Comparison of ENCODE assay signal across 8 cellular contexts in genomic region chr1:229342902-229343587, GRCh38. TPM values are rescaled to one million over a fixed set of nuclear protein-coding genes. Genes with fewer than 3 reads are reported as not detected.
DNase-seq lines count a peak whose midpoint lies in the region; ATAC-seq and TF ChIP-seq lines count a peak whose summit lies in the region.

A gene with protein sequence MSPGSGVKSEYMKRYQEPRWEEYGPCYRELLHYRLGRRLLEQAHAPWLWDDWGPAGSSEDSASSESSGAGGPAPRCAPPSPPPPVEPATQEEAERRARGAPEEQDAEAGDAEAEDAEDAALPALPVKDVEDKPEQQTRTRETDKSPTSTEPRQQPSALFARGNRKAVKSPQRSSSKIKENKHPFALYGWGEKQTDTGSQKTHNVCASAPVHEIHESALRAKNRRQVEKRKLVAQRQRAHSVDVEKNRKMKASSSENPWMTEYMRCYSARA (minus strand): TSS chr1:229343047. CDS start chr1:229342465, 582 bp downstream.

- peak; percentile 37 for ATAC-seq in GM19467 (IDR thresholded peaks at IDR 0.05; ENCODE audit: unreplicated experiment)
- ATAC-seq in HG03565 (IDR thresholded peaks at IDR 0.05; ENCODE audit: unreplicated experiment), result peak; percentile 24
- peak; percentile 71 for ATAC-seq in SK-N-SH treated with all-trans-retinoic acid at 6 μM for 48 hours
- peak; percentile 86 to 89 for ATAC-seq in right cardiac atrium

- H3K9me3 ChIP-seq in right cardiac atrium (ENCODE audit: control insufficient read depth, low read length), result no peaks in the 10 kb centered on the region

- H3K27me3 ChIP-seq in right cardiac atrium (ENCODE audit: control insufficient read depth, insufficient read depth), result no peaks in the 10 kb centered on the region

- DNase-seq in DMS114 treated with DMSO at 0.1 percent for 48 hours (lab: John Stamatoyannopoulos, UW; ENCODE audit: unreplicated experiment), result peak; percentile 17
- peak; percentile 58 to 86 (median 85) for DNase-seq in right cardiac atrium
- DNase-seq in putamen (ENCODE audit: low spot score), result peak; percentile 80
- DNase-seq in COLO829 (ENCODE audit: low spot score), result no peak

- intact Hi-C loops in right cardiac atrium (cut with DNase I), result loop anchor here in 1 of 4 donors (5.0 kb wide), 1 partner anchor 71 kb away; the partner anchor contains the start of gene RAB4A

- peaks cover 2% of the 10 kb centered on the region for H3K4me1 ChIP-seq in right cardiac atrium (ENCODE audit: control insufficient read depth, insufficient read depth, low read length)

- WGBS in right cardiac atrium, result under 1% methylated on average over 57 of the region's 57 CpGs

- H3K27ac ChIP-seq in angular gyrus (ENCODE audit: low read depth, low read length), result peak within 1 kb of the TSS; percentile 96
- H3K27ac ChIP-seq in right cardiac atrium (ENCODE audit: low read length), result peak within 1 kb of the TSS; percentile 78

- H3K4me3 ChIP-seq in right cardiac atrium (ENCODE audit: low read length), result peak within 1 kb of the TSS; percentile 81

TF ChIP-seq in SK-N-SH treated with all-trans-retinoic acid at 6 μM for 48 hours, 23 proteins besides CTCF, POLR2A, EP300 and RAD21:
- TF ChIP-seq TCF4 (CRISPR knock-in tag; IDR thresholded peaks at IDR 0.05; ENCODE audit: borderline replicate concordance) (no peak), ISL1 (CRISPR knock-in tag; IDR thresholded peaks at IDR 0.05) (no peak), SNAI2 (CRISPR knock-in tag; IDR thresholded peaks at IDR 0.05) (no peak), ZC3H10 (CRISPR knock-in tag; IDR thresholded peaks at IDR 0.05) (no peak), ARNTL (CRISPR knock-in tag; IDR thresholded peaks at IDR 0.05; ENCODE audit: borderline replicate concordance, low read depth) (no peak), GLIS3 (CRISPR knock-in tag; IDR thresholded peaks at IDR 0.05) (no peak), PPARA (CRISPR knock-in tag; IDR thresholded peaks at IDR 0.05; ENCODE audit: borderline replicate concordance) (no peak), POU6F1 (CRISPR knock-in tag; IDR thresholded peaks at IDR 0.05; ENCODE audit: borderline replicate concordance, low read depth) (no peak), ZFP3 (CRISPR knock-in tag; IDR thresholded peaks at IDR 0.05) (no peak), OSR1 (CRISPR knock-in tag; IDR thresholded peaks at IDR 0.05) (no peak)
TF ChIP-seq in SK-N-SH treated with all-trans-retinoic acid at 6 μM for 48 hours: peak in this region for 0.

RNA-seq across cellular contexts. Expression of the gene that starts here (rescaled TPM):
- 1 to 10 TPM; 3.3 to 4.4 (median 3.5) TPM for total RNA-seq in right cardiac atrium
- 2.1 TPM for polyA plus RNA-seq in right cardiac atrium

Comparison
In these comparisons a context has a peak if more than half of its experiments do, and no peak if none do; other contexts are left out.
1. ATAC-seq: peak in every context shown above with its lines; median percentile 88 in right cardiac atrium; 71 in SK-N-SH treated with all-trans-retinoic acid at 6 μM for 48 hours; 37 in GM19467; 24 in HG03565.